ENCODE assay signal across 14 cellular contexts in the genomic region with DNA sequence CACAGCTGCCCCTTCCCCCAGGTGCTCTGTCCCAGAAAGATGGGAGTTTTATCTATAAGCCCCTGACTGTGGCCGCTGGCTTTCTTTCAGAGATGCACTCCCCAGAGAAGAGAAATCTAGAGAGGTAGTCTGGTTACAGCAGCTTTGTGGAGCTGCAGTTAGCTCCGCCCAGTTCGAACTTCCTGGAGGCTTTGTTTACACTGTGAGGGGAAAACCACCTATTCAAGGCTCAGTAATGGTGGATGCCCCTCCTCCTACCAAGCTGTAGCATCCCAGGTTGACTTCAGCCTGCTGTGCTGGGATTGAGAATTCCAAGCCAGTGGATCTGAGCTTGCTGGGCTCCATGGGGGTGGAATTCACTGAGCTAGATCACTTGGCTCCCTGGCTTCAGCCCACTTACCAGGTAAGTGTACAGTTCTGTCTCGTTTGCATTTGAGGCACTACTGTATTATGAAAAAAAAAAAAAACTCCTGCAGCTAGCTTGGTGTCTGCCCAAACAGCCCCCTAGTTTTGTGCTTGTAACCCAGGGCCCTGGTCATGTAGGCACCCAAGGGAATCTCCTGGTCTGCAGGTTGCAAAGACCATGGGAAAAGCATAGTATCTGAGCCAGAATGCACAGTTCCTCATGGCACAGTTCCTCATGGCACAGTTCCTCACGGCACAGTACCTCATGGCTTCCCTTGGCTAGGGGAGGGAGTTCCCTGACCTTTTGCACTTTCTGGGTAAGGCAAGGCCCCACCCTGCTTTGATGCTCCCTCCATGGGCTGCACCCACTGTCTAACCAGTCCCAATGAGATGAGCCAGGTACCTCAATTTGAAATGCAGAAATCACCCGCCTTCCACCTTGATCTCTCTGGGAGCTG.
A peak's percentile ranks its signal among the peaks of the same experiment; 100 is the strongest.
DNase-seq lines count a peak whose midpoint lies in the region; ATAC-seq and TF ChIP-seq lines count a peak whose summit lies in the region.
"Had no signal": no experiment of that assay in that cellular context is flagged by ENCODE, and none has a peak within 500 bp of the region (broad histone marks: within the 10 kb centered on the region; RNA-seq: fewer than 3 reads in every experiment).

No MANE protein-coding gene starts in this region.

- H3K27ac ChIP-seq in iPS DF 6.9 (ENCODE audit: low read length) = no peak overlapping the region
- H3K27ac ChIP-seq: KMS-11, Peyer's patch, spleen, VCaP had no signal

- peaks cover 2% of the 10 kb centered on the region for H3K27me3 Mint-ChIP-seq in progenitor cell of endocrine pancreas
- H3K27me3 Mint-ChIP-seq: activated naive CD8-positive, alpha-beta T cell; central memory CD8-positive, alpha-beta T cell had no signal

- peak; percentile 2 for DNase-seq in iPS DF 6.9 (ENCODE audit: low read depth, low spot score)
- DNase-seq in progenitor cell of endocrine pancreas (ENCODE audit: low spot score, unreplicated experiment) = no peak
- DNase-seq: NCI-H2107, spleen had no signal

- no peak for TF ChIP-seq CTCF in progenitor cell of endocrine pancreas (IDR thresholded peaks at IDR 0.05; ENCODE audit: unreplicated experiment)

- no peaks in the 10 kb centered on the region for H3K4me1 Mint-ChIP-seq in progenitor cell of endocrine pancreas (ENCODE audit: low read depth)
- H3K4me1 Mint-ChIP-seq: central memory CD8-positive, alpha-beta T cell had no signal

- no peak for TF ChIP-seq POLR2A in GM18505 (IDR thresholded peaks at IDR 0.05; ENCODE audit: borderline replicate concordance, extremely low read depth, insufficient read depth, insufficient read length)

- H3K27ac Mint-ChIP-seq in progenitor cell of endocrine pancreas = no peak overlapping the region
- H3K27ac Mint-ChIP-seq: activated naive CD8-positive, alpha-beta T cell had no signal

- WGBS in iPS DF 6.9 (ENCODE audit: insufficient coverage, insufficient read length) = no CpG with 5 or more reads among the region's 6 CpGs

- H3K4me1 ChIP-seq in iPS DF 6.9 (ENCODE audit: control insufficient read depth, insufficient read depth, low read length) = no peaks in the 10 kb centered on the region
- H3K4me1 ChIP-seq: spleen had no signal

- no peaks in the 10 kb centered on the region for H3K36me3 Mint-ChIP-seq in progenitor cell of endocrine pancreas (ENCODE audit: insufficient read depth)
- H3K36me3 Mint-ChIP-seq: activated naive CD8-positive, alpha-beta T cell had no signal

- ATAC-seq in GM18505 (IDR thresholded peaks at IDR 0.05; ENCODE audit: unreplicated experiment) (peak; percentile 69), GM19438 (IDR thresholded peaks at IDR 0.05; ENCODE audit: low read depth, unreplicated experiment) (peak; percentile 87), HG03469 (IDR thresholded peaks at IDR 0.05; ENCODE audit: unreplicated experiment) (peak; percentile 65), HG03025 (IDR thresholded peaks at IDR 0.05; ENCODE audit: low FRiP score, unreplicated experiment) (no peak), GM21737 (IDR thresholded peaks at IDR 0.05; ENCODE audit: unreplicated experiment) (no peak)

- H3K27me3 ChIP-seq in iPS DF 6.9 (ENCODE audit: control insufficient read depth, insufficient read depth, low read length) = no peaks in the 10 kb centered on the region
- H3K27me3 ChIP-seq: Peyer's patch, spleen had no signal

- peaks cover 23% of the 10 kb centered on the region for H3K9me3 Mint-ChIP-seq in progenitor cell of endocrine pancreas (ENCODE audit: low read depth)

- no peaks in the 10 kb centered on the region for H3K9me3 ChIP-seq in iPS DF 6.9 (ENCODE audit: control insufficient read depth, insufficient read depth, low read length)
- H3K9me3 ChIP-seq: Peyer's patch had no signal

- no peak overlapping the region for H3K4me3 Mint-ChIP-seq in progenitor cell of endocrine pancreas (ENCODE audit: low read depth)
- H3K4me3 Mint-ChIP-seq: activated naive CD8-positive, alpha-beta T cell; central memory CD8-positive, alpha-beta T cell had no signal

- no peak overlapping the region for H3K4me3 ChIP-seq in iPS DF 6.9 (ENCODE audit: low read length)
- H3K4me3 ChIP-seq: Peyer's patch, spleen had no signal

- no peaks in the 10 kb centered on the region for H3K36me3 ChIP-seq in iPS DF 6.9 (ENCODE audit: control insufficient read depth, insufficient read depth, low read length)
- H3K36me3 ChIP-seq: Peyer's patch, spleen had no signal

Comparison
In these comparisons a context has a peak if more than half of its experiments do, and no peak if none do; other contexts are left out.
1. ATAC-seq: peak in GM18505 (single experiment), GM19438 (single experiment) and HG03469 (single experiment); none in HG03025 (single experiment) and GM21737 (single experiment).